9 cellular contexts compared by ENCODE assay signal in the genomic region with DNA sequence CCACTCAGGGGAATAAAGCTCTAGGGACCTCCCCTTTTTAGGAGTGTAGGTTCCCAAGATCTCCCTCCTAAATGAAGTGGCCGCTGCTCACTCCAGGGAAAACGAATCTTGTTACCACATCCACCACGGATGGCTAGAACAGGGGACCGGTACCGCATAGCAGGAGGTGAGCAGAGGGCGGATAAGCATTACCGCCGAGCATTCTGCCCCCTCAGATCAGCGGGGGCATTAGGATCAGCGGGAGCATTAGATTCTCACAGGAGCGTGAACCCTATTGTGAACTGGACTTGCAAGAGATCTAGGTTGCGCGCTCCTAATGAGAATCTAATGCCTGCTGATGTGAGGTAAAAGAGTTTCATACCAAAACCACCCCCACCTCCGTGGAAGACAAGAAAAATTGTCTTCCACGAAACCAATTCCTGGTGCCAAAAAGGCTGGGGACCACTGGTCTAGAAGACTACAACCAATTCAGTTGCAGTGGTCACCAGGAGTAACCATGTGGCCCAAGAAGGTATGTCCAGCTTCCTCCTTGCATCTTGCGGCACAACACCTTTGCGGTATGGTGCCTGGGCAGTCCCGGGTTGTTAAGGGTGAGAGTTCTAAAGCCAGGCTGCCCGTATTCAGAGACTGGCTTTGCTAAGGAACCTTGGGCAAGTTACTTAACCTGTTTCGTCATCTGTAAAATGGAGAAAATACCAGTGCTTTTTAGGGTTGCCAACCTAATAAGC. TPM values are rescaled to one million over a fixed set of nuclear protein-coding genes. Genes with fewer than 3 reads are reported as not detected.
DNase-seq lines count a peak whose midpoint lies in the region; ATAC-seq, FAIRE-seq and TF ChIP-seq lines count a peak whose summit lies in the region.
"Had no signal": no experiment of that assay in that cellular context is flagged by ENCODE, and none has a peak within 500 bp of the region (broad histone marks: within the 10 kb centered on the region; RNA-seq: fewer than 3 reads in every experiment).

No MANE protein-coding gene starts in this region.

- H3K36me3 Mint-ChIP-seq in activated T-cell treated with anti-CD3 and anti-CD28 coated beads, Interleukin-2, amount 50 U/mL, for 24 hours (ENCODE audit: low read depth) = peaks cover 39% of the 10 kb centered on the region
- H3K36me3 Mint-ChIP-seq in activated CD4-positive, alpha-beta memory T cell treated with anti-CD3 and anti-CD28 coated beads for 36 hours = peaks cover 27% of the 10 kb centered on the region

- H3K27ac ChIP-seq in kidney (ENCODE audit: low read depth in 2 of 2, low read length in 2 of 2) (peak overlapping the region in 1 of 2 donors; percentile 16), thoracic aorta (peak overlapping the region in 1 of 2 donors; percentile 55)

- H3K36me3 ChIP-seq in kidney (ENCODE audit: control insufficient read depth in 1 of 2, insufficient read depth in 2 of 2, low read length in 2 of 2) (no peaks in the 10 kb centered on the region), thoracic aorta (no peaks in the 10 kb centered on the region)

- H3K4me3 ChIP-seq in kidney (ENCODE audit: low read length in 2 of 2) = peak overlapping the region; percentile 67 to 69
- H3K4me3 ChIP-seq in thoracic aorta = peak overlapping the region; percentile 62

- no peaks in the 10 kb centered on the region for H3K9me3 Mint-ChIP-seq in activated T-cell treated with anti-CD3 and anti-CD28 coated beads, Interleukin-2, amount 50 U/mL, for 24 hours
- no peaks in the 10 kb centered on the region for H3K9me3 Mint-ChIP-seq in activated CD4-positive, alpha-beta memory T cell treated with anti-CD3 and anti-CD28 coated beads for 36 hours

- H3K9me3 ChIP-seq in kidney (ENCODE audit: control insufficient read depth in 1 of 2, low read length in 2 of 2) (no peaks in the 10 kb centered on the region), thoracic aorta (no peaks in the 10 kb centered on the region)

- DNase-seq in activated T-cell treated with anti-CD3 and anti-CD28 coated beads, Interleukin-2, amount 50 U/mL, for 24 hours = no peak
- DNase-seq in activated T-cell treated with anti-CD3 and anti-CD28 coated beads, Interleukin-2, amount 50 U/mL, for 48 hours = no peak
- no peak for DNase-seq in activated CD4-positive, alpha-beta memory T cell treated with anti-CD3 and anti-CD28 coated beads for 36 hours
- peak; percentile 49 for DNase-seq in kidney
- no peak for DNase-seq in thoracic aorta (ENCODE audit: low spot score)
- no peak for DNase-seq in GM10248 (ENCODE audit: extremely low spot score)
- DNase-seq in epidermal melanocyte (ENCODE audit: insufficient read length, low spot score) = no peak

- no peak overlapping the region for H3K27ac Mint-ChIP-seq in activated T-cell treated with anti-CD3 and anti-CD28 coated beads, Interleukin-2, amount 50 U/mL, for 24 hours
- H3K27ac Mint-ChIP-seq in activated CD4-positive, alpha-beta memory T cell treated with anti-CD3 and anti-CD28 coated beads for 36 hours = peak overlapping the region; percentile 93

- H3K27me3 ChIP-seq in thoracic aorta (replicated peaks; ENCODE audit: insufficient read depth) = no peaks in the 10 kb centered on the region

- H3K27me3 Mint-ChIP-seq in activated T-cell treated with anti-CD3 and anti-CD28 coated beads, Interleukin-2, amount 50 U/mL, for 24 hours = no peaks in the 10 kb centered on the region
- H3K27me3 Mint-ChIP-seq in activated CD4-positive, alpha-beta memory T cell treated with anti-CD3 and anti-CD28 coated beads for 36 hours = no peaks in the 10 kb centered on the region

- TF ChIP-seq CTCF in kidney (IDR thresholded peaks at IDR 0.05; ENCODE audit: borderline replicate concordance, extremely low read depth, insufficient read depth) = no peak
- TF ChIP-seq CTCF in thoracic aorta (IDR thresholded peaks at IDR 0.05) = no peak
- no peak for TF ChIP-seq CTCF in GM10248 (IDR thresholded peaks at IDR 0.05; ENCODE audit: control extremely low read depth, extremely low read depth, low read depth, missing control alignments)

- H3K4me1 ChIP-seq in kidney (ENCODE audit: control insufficient read depth in 1 of 2, insufficient read depth in 1 of 2, low read depth in 1 of 2, low read length in 2 of 2) (peaks cover 2 to 6% of the 10 kb centered on the region in 2 donors), thoracic aorta (ENCODE audit: control insufficient read depth in 1 of 2, low read depth in 2 of 2) (peaks cover 4 to 24% of the 10 kb centered on the region in 2 donors)

- CTCF ChIA-PET in activated CD4-positive, alpha-beta memory T cell treated with anti-CD3 and anti-CD28 coated beads for 36 hours (lab: Charles Lee) = interaction anchor here (0.6 to 2.0 kb wide), 2 partner anchors 11 to 19 kb away, joined by 3 to 6 read pairs; a partner anchor contains a TSS
- CTCF ChIA-PET in GM10248 (lab: Yijun Ruan, JAX) = no interaction called here

- FAIRE-seq in kidney (lab: Jason Lieb, UNC) = no peak
- FAIRE-seq: islet of Langerhans had no signal

- POLR2A ChIA-PET in activated CD4-positive, alpha-beta memory T cell treated with anti-CD3 and anti-CD28 coated beads for 36 hours (lab: Charles Lee) = interaction anchor here (2.1 to 2.8 kb wide), 3 partner anchors 8 to 12 kb away, joined by 4 to 33 read pairs (median 31); a partner anchor contains a TSS
- POLR2A ChIA-PET in GM10248 (lab: Yijun Ruan, JAX) = interaction anchor here (1.2 kb wide), 1 partner anchor 11 kb away, joined by 8 read pairs; a partner anchor contains a TSS

- intact Hi-C loops in activated CD4-positive, alpha-beta memory T cell treated with anti-CD3 and anti-CD28 coated beads for 36 hours (cut with micrococcal nuclease) = loop anchor here (1.0 to 2.0 kb wide), 3 partner anchors 7 to 49 kb away; a partner anchor contains a TSS
- intact Hi-C loops in kidney (cut with DNase I) = no loop called here

- ATAC-seq in thoracic aorta (ENCODE audit: insufficient number of reproducible peaks, low FRiP score, low read depth) = no peak
- no peak for ATAC-seq in HG03342 (IDR thresholded peaks at IDR 0.05; ENCODE audit: unreplicated experiment)

- H3K4me1 Mint-ChIP-seq in activated T-cell treated with anti-CD3 and anti-CD28 coated beads, Interleukin-2, amount 50 U/mL, for 24 hours (ENCODE audit: low read depth) = peaks cover 38% of the 10 kb centered on the region
- H3K4me1 Mint-ChIP-seq in activated CD4-positive, alpha-beta memory T cell treated with anti-CD3 and anti-CD28 coated beads for 36 hours (ENCODE audit: low read depth) = peaks cover 41% of the 10 kb centered on the region

- peak overlapping the region in 1 of 2 donors; percentile 61 for H3K9ac ChIP-seq in kidney (ENCODE audit: low read length in 2 of 2)

- H3K4me3 Mint-ChIP-seq in activated T-cell treated with anti-CD3 and anti-CD28 coated beads, Interleukin-2, amount 50 U/mL, for 24 hours = peak overlapping the region; percentile 90
- peak overlapping the region; percentile 90 for H3K4me3 Mint-ChIP-seq in activated CD4-positive, alpha-beta memory T cell treated with anti-CD3 and anti-CD28 coated beads for 36 hours

RNA-seq across cellular contexts. Expression of a gene that starts 1.1 kb away (rescaled TPM):
- total RNA-seq in activated CD4-positive, alpha-beta memory T cell treated with anti-CD3 and anti-CD28 coated beads for 36 hours = 10 to 100 TPM; 58.0 to 59.3 TPM
- total RNA-seq in kidney = 18.8 TPM
- polyA plus RNA-seq in kidney (ENCODE audit: insufficient read depth, low read depth, low replicate concordance) = 42.4 TPM
- total RNA-seq in thoracic aorta = 1 to 10 TPM; 2.8 to 8.6 TPM

RNA-seq across cellular contexts. Expression of a gene that starts 7.8 kb away (rescaled TPM):
- 10 to 100 TPM; 47.0 to 49.2 TPM for total RNA-seq in activated CD4-positive, alpha-beta memory T cell treated with anti-CD3 and anti-CD28 coated beads for 36 hours
- total RNA-seq in kidney (43.6 TPM), thoracic aorta (10 to 100 TPM; 55.0 to 83.4 TPM)
- 32.8 TPM for polyA plus RNA-seq in kidney (ENCODE audit: insufficient read depth, low read depth, low replicate concordance)

RNA-seq across cellular contexts. Expression of a gene that starts 10.9 kb away (rescaled TPM):
- total RNA-seq in activated CD4-positive, alpha-beta memory T cell treated with anti-CD3 and anti-CD28 coated beads for 36 hours = 10 to 100 TPM; 65.9 to 73.9 TPM
- 81.1 TPM for total RNA-seq in kidney
- polyA plus RNA-seq in kidney (ENCODE audit: insufficient read depth, low read depth, low replicate concordance) = 9.2 TPM
- 100 to 1,000 TPM; 159 to 210 TPM for total RNA-seq in thoracic aorta
